ENCODE assay signal across 1 cellular context in the genomic region with DNA sequence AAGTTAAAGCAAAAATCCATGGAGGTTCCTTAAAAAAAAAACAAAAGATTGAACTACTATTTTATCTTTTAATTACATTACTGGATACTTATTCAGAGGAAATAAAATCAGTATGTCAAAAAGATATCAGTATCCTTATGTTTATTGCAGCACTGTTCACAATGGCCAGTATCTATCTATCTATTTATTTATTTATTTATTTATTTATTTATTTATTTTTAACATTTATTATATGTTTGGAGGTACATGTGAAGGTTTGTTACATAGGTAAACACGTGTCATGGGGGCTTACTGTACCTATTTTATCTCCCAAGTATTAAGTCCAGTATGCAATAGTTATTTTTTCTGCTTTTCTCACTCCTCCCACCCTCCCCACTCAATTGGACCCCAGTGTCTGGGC.
TF ChIP-seq lines count a peak whose summit lies in the region.

No MANE protein-coding gene starts in this region.

TF ChIP-seq in HEK293, 187 proteins besides CTCF, POLR2A, EP300 and RAD21 (continued from another document):
- TF ChIP-seq, protein P1, sequence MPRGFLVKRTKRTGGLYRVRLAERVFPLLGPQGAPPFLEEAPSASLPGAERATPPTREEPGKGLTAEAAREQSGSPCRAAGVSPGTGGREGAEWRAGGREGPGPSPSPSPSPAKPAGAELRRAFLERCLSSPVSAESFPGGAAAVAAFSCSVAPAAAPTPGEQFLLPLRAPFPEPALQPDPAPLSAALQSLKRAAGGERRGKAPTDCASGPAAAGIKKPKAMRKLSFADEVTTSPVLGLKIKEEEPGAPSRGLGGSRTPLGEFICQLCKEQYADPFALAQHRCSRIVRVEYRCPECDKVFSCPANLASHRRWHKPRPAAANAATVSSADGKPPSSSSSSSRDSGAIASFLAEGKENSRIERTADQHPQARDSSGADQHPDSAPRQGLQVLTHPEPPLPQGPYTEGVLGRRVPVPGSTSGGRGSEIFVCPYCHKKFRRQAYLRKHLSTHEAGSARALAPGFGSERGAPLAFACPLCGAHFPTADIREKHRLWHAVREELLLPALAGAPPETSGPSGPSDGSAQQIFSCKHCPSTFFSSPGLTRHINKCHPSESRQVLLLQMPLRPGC (tag by site-specific recombination; IDR thresholded peaks at IDR 0.05): no peak
- TF ChIP-seq ZNF600 (tag by site-specific recombination; IDR thresholded peaks at IDR 0.05): no peak
- no peak for TF ChIP-seq ZNF621 (tag by site-specific recombination; IDR thresholded peaks at IDR 0.05)
- peak; percentile 56 for TF ChIP-seq ZNF510 (tag by site-specific recombination; IDR thresholded peaks at IDR 0.05; ENCODE audit: insufficient replicate concordance)
- peak; percentile 37; the same call in 1 of the 2 replicates for TF ChIP-seq REST (tag by site-specific recombination; IDR thresholded peaks at IDR 0.05)
- TF ChIP-seq, protein P2, sequence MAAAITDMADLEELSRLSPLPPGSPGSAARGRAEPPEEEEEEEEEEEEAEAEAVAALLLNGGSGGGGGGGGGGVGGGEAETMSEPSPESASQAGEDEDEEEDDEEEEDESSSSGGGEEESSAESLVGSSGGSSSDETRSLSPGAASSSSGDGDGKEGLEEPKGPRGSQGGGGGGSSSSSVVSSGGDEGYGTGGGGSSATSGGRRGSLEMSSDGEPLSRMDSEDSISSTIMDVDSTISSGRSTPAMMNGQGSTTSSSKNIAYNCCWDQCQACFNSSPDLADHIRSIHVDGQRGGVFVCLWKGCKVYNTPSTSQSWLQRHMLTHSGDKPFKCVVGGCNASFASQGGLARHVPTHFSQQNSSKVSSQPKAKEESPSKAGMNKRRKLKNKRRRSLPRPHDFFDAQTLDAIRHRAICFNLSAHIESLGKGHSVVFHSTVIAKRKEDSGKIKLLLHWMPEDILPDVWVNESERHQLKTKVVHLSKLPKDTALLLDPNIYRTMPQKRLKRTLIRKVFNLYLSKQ (tag by site-specific recombination; IDR thresholded peaks at IDR 0.05; ENCODE audit: borderline replicate concordance): peak; percentile 59; the same call in 1 of the 2 replicates
- 0 out of 2 replicates have a peak, but pooled peaks have one; percentile 44 for TF ChIP-seq ZNF266 (tag by site-specific recombination; IDR thresholded peaks at IDR 0.05; ENCODE audit: low read depth)
- TF ChIP-seq SETDB1 (IDR thresholded peaks at IDR 0.05; ENCODE audit: insufficient read length, low read length): no peak
- TF ChIP-seq, protein P3, sequence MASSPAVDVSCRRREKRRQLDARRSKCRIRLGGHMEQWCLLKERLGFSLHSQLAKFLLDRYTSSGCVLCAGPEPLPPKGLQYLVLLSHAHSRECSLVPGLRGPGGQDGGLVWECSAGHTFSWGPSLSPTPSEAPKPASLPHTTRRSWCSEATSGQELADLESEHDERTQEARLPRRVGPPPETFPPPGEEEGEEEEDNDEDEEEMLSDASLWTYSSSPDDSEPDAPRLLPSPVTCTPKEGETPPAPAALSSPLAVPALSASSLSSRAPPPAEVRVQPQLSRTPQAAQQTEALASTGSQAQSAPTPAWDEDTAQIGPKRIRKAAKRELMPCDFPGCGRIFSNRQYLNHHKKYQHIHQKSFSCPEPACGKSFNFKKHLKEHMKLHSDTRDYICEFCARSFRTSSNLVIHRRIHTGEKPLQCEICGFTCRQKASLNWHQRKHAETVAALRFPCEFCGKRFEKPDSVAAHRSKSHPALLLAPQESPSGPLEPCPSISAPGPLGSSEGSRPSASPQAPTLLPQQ (tag by site-specific recombination; IDR thresholded peaks at IDR 0.05): no peak
- no peak for TF ChIP-seq ZNF239 (tag by site-specific recombination; IDR thresholded peaks at IDR 0.05)
- no peak for TF ChIP-seq ZNF501 (tag by site-specific recombination; IDR thresholded peaks at IDR 0.05)
- no peak for TF ChIP-seq ZBTB6 (tag by site-specific recombination; IDR thresholded peaks at IDR 0.05)
- TF ChIP-seq ZNF433 (tag by site-specific recombination; IDR thresholded peaks at IDR 0.05; ENCODE audit: low read depth): peak; percentile 35; the same call in 1 of the 2 replicates
- TF ChIP-seq ZNF394 (tag by site-specific recombination; IDR thresholded peaks at IDR 0.05; ENCODE audit: borderline replicate concordance): no peak; the same call in 1 of the 2 replicates
- peak; percentile 34; the same call in 1 of the 2 replicates for TF ChIP-seq ZNF629 (tag by site-specific recombination; IDR thresholded peaks at IDR 0.05)
